1 cellular context compared by ENCODE assay signal in genomic region chr13:109669234-109669612, GRCh38.
TF ChIP-seq lines count a peak whose summit lies in the region.

No MANE protein-coding gene starts in this region.

TF ChIP-seq in H1, 55 proteins besides CTCF, POLR2A, EP300 and RAD21:
- TF ChIP-seq RXRA (IDR thresholded peaks at IDR 0.05; ENCODE audit: insufficient read depth, low read depth, low read length) (no peak), RNF2 (IDR thresholded peaks at IDR 0.05; ENCODE audit: borderline replicate concordance, low read depth, low read length, missing control alignments, poor library complexity, severe bottlenecking) (no peak), CTBP2 (IDR thresholded peaks at IDR 0.05; ENCODE audit: borderline replicate concordance, insufficient read depth, insufficient read length, low read length) (no peak)
